ENCODE assay signal across 38 cellular contexts in genomic region chr10:26052326-26052725, GRCh38.
"Had no signal": no experiment of that assay in that cellular context is flagged by ENCODE, and none has a peak within 500 bp of the region (broad histone marks: within the 10 kb centered on the region; RNA-seq: fewer than 3 reads in every experiment).

No MANE protein-coding gene starts in this region.

- H3K9me3 Mint-ChIP-seq: activated naive CD4-positive, alpha-beta T cell treated with anti-CD3 and anti-CD28 coated beads for 36 hours; activated naive CD8-positive, alpha-beta T cell treated with anti-CD3 and anti-CD28 coated beads, Interleukin-2, amount 10 ng/mL, durations not matched to agents 7 days and 5 days; activated T-cell treated with anti-CD3 and anti-CD28 coated beads, Interleukin-2, amount 50 U/mL, for 24 hours; activated T-cell treated with anti-CD3 and anti-CD28 coated beads, Interleukin-2, amount 50 U/mL, for 4 hours; activated T-helper 1 cell treated with anti-CD3 and anti-CD28 coated beads, Interleukin-12 subunit alpha, Interleukin-12 subunit beta, Interleukin-2, Interleukin-4 antibody, amounts not matched to agents 30 ng/mL and 10 ng/mL and 1 ng/mL, durations not matched to agents 14 hours and 24 hours and 36 hours; activated T-helper 17 cell treated with anti-CD3 and anti-CD28 coated beads, Interleukin-2, amount 50 U/mL, for 72 hours; activated T-helper 2 cell treated with anti-CD3 and anti-CD28 coated beads, Interferon-gamma antibody, Interleukin-2, Interleukin-4, amounts not matched to agents 10 μg/mL and 5 μg/mL and 100 μg/mL, durations not matched to agents 14 hours and 24 hours and 36 hours had no signal

- H3K9me3 ChIP-seq: adrenal gland, ascending aorta, body of pancreas had no signal

- DNase-seq: activated effector memory CD4-positive, alpha-beta T cell treated with anti-CD3 and anti-CD28 coated beads, Interleukin-2, amount 50 U/mL, for 16 hours; activated effector memory CD4-positive, alpha-beta T cell treated with Interleukin-2 at 50 U/mL for 16 hours; activated gamma-delta T cell; activated gamma-delta T cell treated with Interleukin-2 at 50 U/mL for 16 hours; activated naive CD4-positive, alpha-beta T cell; activated naive CD4-positive, alpha-beta T cell treated with anti-CD3 and anti-CD28 coated beads for 36 hours; activated naive CD4-positive, alpha-beta T cell treated with anti-CD3 and anti-CD28 coated beads, Interleukin-2, amount 10 ng/mL, durations not matched to agents 7 days and 5 days; activated naive CD4-positive, alpha-beta T cell treated with anti-CD3 and anti-CD28 coated beads, Interleukin-2, amount 50 U/mL, for 16 hours; activated naive CD4-positive, alpha-beta T cell treated with Interleukin-2 at 50 U/mL for 16 hours; activated naive CD8-positive, alpha-beta T cell treated with anti-CD3 and anti-CD28 coated beads for 36 hours; activated naive CD8-positive, alpha-beta T cell treated with anti-CD3 and anti-CD28 coated beads, Interleukin-2, amount 10 ng/mL, durations not matched to agents 7 days and 5 days; activated naive CD8-positive, alpha-beta T cell treated with anti-CD3 and anti-CD28 coated beads, Interleukin-2, amount 50 U/mL, for 24 hours; activated T-cell treated with anti-CD3 and anti-CD28 coated beads, Interleukin-2, amount 50 U/mL, for 1 hour; activated T-cell treated with anti-CD3 and anti-CD28 coated beads, Interleukin-2, amount 50 U/mL, for 24 hours; activated T-cell treated with anti-CD3 and anti-CD28 coated beads, Interleukin-2, amount 50 U/mL, for 4 hours; activated T-cell treated with anti-CD3 and anti-CD28 coated beads, Interleukin-2, amount 50 U/mL, for 48 hours; activated T-cell treated with anti-CD3 and anti-CD28 coated beads, Interleukin-2, amount 50 U/mL, for 72 hours; adrenal gland; amniotic stem cell; amygdala; anterior cingulate cortex; aorta; body of pancreas; brain microvascular endothelial cell; caudate nucleus; central memory CD4-positive, alpha-beta T cell; cerebellar nuclear complex had no signal

- H3K27ac Mint-ChIP-seq: activated naive CD4-positive, alpha-beta T cell treated with anti-CD3 and anti-CD28 coated beads for 36 hours; activated naive CD4-positive, alpha-beta T cell treated with anti-CD3 and anti-CD28 coated beads, Interleukin-2, amount 10 ng/mL, durations not matched to agents 7 days and 5 days; activated naive CD4-positive, alpha-beta T cell treated with anti-CD3 and anti-CD28 coated beads, Interleukin-2, amount 50 U/mL, for 24 hours; activated naive CD4-positive, alpha-beta T cell treated with anti-CD3 and anti-CD28 coated beads, Interleukin-2, amount 50 U/mL, for 72 hours; activated naive CD8-positive, alpha-beta T cell; activated naive CD8-positive, alpha-beta T cell treated with anti-CD3 and anti-CD28 coated beads for 36 hours; activated naive CD8-positive, alpha-beta T cell treated with anti-CD3 and anti-CD28 coated beads, Interleukin-2, amount 10 ng/mL, durations not matched to agents 7 days and 5 days; activated naive CD8-positive, alpha-beta T cell treated with anti-CD3 and anti-CD28 coated beads, Interleukin-2, amount 50 U/mL, for 24 hours; activated T-cell treated with anti-CD3 and anti-CD28 coated beads, Interleukin-2, amount 50 U/mL, for 24 hours; activated T-cell treated with anti-CD3 and anti-CD28 coated beads, Interleukin-2, amount 50 U/mL, for 72 hours; activated T-helper 1 cell treated with anti-CD3 and anti-CD28 coated beads, Interleukin-12 subunit alpha, Interleukin-12 subunit beta, Interleukin-2, Interleukin-4 antibody, amounts not matched to agents 30 ng/mL and 10 ng/mL and 1 ng/mL, durations not matched to agents 14 hours and 24 hours and 36 hours; activated T-helper 17 cell treated with anti-CD3 and anti-CD28 coated beads, Interleukin-2, amount 50 U/mL, for 72 hours; activated T-helper 2 cell treated with anti-CD3 and anti-CD28 coated beads, Interferon-gamma antibody, Interleukin-2, Interleukin-4, amounts not matched to agents 10 μg/mL and 5 μg/mL and 100 μg/mL, durations not matched to agents 14 hours and 24 hours and 36 hours; brain had no signal

- H3K27me3 ChIP-seq: adrenal gland, ascending aorta, body of pancreas, brain microvascular endothelial cell, breast epithelium, cardiac muscle cell had no signal

- H3K27me3 Mint-ChIP-seq: activated naive CD4-positive, alpha-beta T cell treated with anti-CD3 and anti-CD28 coated beads, Interleukin-2, amount 10 ng/mL, durations not matched to agents 7 days and 5 days; activated naive CD8-positive, alpha-beta T cell treated with anti-CD3 and anti-CD28 coated beads for 36 hours; activated naive CD8-positive, alpha-beta T cell treated with anti-CD3 and anti-CD28 coated beads, Interleukin-2, amount 10 ng/mL, durations not matched to agents 7 days and 5 days; activated T-cell treated with anti-CD3 and anti-CD28 coated beads, Interleukin-2, amount 50 U/mL, for 24 hours; central memory CD8-positive, alpha-beta T cell had no signal

- H3K36me3 Mint-ChIP-seq: activated naive CD4-positive, alpha-beta T cell treated with anti-CD3 and anti-CD28 coated beads, Interleukin-2, amount 10 ng/mL, durations not matched to agents 7 days and 5 days; activated naive CD4-positive, alpha-beta T cell treated with anti-CD3 and anti-CD28 coated beads, Interleukin-2, amount 50 U/mL, for 24 hours; activated naive CD4-positive, alpha-beta T cell treated with anti-CD3 and anti-CD28 coated beads, Interleukin-2, amount 50 U/mL, for 72 hours; activated naive CD8-positive, alpha-beta T cell; activated naive CD8-positive, alpha-beta T cell treated with anti-CD3 and anti-CD28 coated beads for 36 hours; activated naive CD8-positive, alpha-beta T cell treated with anti-CD3 and anti-CD28 coated beads, Interleukin-2, amount 10 ng/mL, durations not matched to agents 7 days and 5 days had no signal

- H3K36me3 ChIP-seq: adrenal gland, ascending aorta, brain microvascular endothelial cell, breast epithelium, cardiac muscle cell had no signal

- H3K4me1 ChIP-seq: adrenal gland, ascending aorta, body of pancreas, breast epithelium had no signal

- H3K4me1 Mint-ChIP-seq: activated naive CD4-positive, alpha-beta T cell treated with anti-CD3 and anti-CD28 coated beads, Interleukin-2, amount 10 ng/mL, durations not matched to agents 7 days and 5 days; activated naive CD4-positive, alpha-beta T cell treated with anti-CD3 and anti-CD28 coated beads, Interleukin-2, amount 50 U/mL, for 24 hours; activated naive CD8-positive, alpha-beta T cell treated with anti-CD3 and anti-CD28 coated beads for 36 hours; activated naive CD8-positive, alpha-beta T cell treated with anti-CD3 and anti-CD28 coated beads, Interleukin-2, amount 10 ng/mL, durations not matched to agents 7 days and 5 days; activated naive CD8-positive, alpha-beta T cell treated with anti-CD3 and anti-CD28 coated beads, Interleukin-2, amount 50 U/mL, for 24 hours; activated T-helper 17 cell treated with anti-CD3 and anti-CD28 coated beads, Interleukin-2, amount 50 U/mL, for 72 hours; central memory CD8-positive, alpha-beta T cell had no signal

- H3K4me3 ChIP-seq: adrenal gland, ascending aorta, body of pancreas, breast epithelium, cardiac muscle cell had no signal

- H3K27ac ChIP-seq: adrenal gland, ascending aorta, body of pancreas, brain microvascular endothelial cell, breast epithelium, cardiac muscle cell had no signal

- H3K4me3 Mint-ChIP-seq: activated naive CD4-positive, alpha-beta T cell treated with anti-CD3 and anti-CD28 coated beads for 36 hours; activated naive CD4-positive, alpha-beta T cell treated with anti-CD3 and anti-CD28 coated beads, Interleukin-2, amount 10 ng/mL, durations not matched to agents 7 days and 5 days; activated naive CD4-positive, alpha-beta T cell treated with anti-CD3 and anti-CD28 coated beads, Interleukin-2, amount 50 U/mL, for 24 hours; activated naive CD8-positive, alpha-beta T cell; activated naive CD8-positive, alpha-beta T cell treated with anti-CD3 and anti-CD28 coated beads for 36 hours; activated naive CD8-positive, alpha-beta T cell treated with anti-CD3 and anti-CD28 coated beads, Interleukin-2, amount 10 ng/mL, durations not matched to agents 7 days and 5 days; activated naive CD8-positive, alpha-beta T cell treated with anti-CD3 and anti-CD28 coated beads, Interleukin-2, amount 50 U/mL, for 24 hours; activated T-cell treated with anti-CD3 and anti-CD28 coated beads, Interleukin-2, amount 50 U/mL, for 24 hours; activated T-cell treated with anti-CD3 and anti-CD28 coated beads, Interleukin-2, amount 50 U/mL, for 4 hours; activated T-cell treated with anti-CD3 and anti-CD28 coated beads, Interleukin-2, amount 50 U/mL, for 72 hours; activated T-helper 1 cell treated with anti-CD3 and anti-CD28 coated beads, Interleukin-12 subunit alpha, Interleukin-12 subunit beta, Interleukin-2, Interleukin-4 antibody, amounts not matched to agents 30 ng/mL and 10 ng/mL and 1 ng/mL, durations not matched to agents 14 hours and 24 hours and 36 hours; activated T-helper 17 cell treated with anti-CD3 and anti-CD28 coated beads, Interleukin-2, amount 50 U/mL, for 72 hours; brain; central memory CD8-positive, alpha-beta T cell had no signal
